13 cellular contexts compared by ENCODE assay signal in genomic region chr10:34292178-34292565, GRCh38.
"Had no signal": no experiment of that assay in that cellular context is flagged by ENCODE, and none has a peak within 500 bp of the region (broad histone marks: within the 10 kb centered on the region; RNA-seq: fewer than 3 reads in every experiment).

No MANE protein-coding gene starts in this region.

- H3K4me3 Mint-ChIP-seq: activated naive CD4-positive, alpha-beta T cell treated with anti-CD3 and anti-CD28 coated beads, Interleukin-2, amount 50 U/mL, for 24 hours had no signal

- ATAC-seq: lower lobe of right lung; naive thymus-derived CD4-positive, alpha-beta T cell; right cardiac atrium had no signal

- H3K27me3 ChIP-seq: breast epithelium had no signal

- H3K27ac Mint-ChIP-seq: activated naive CD4-positive, alpha-beta T cell treated with anti-CD3 and anti-CD28 coated beads, Interleukin-2, amount 50 U/mL, for 24 hours; naive thymus-derived CD4-positive, alpha-beta T cell had no signal

- H3K9me3 Mint-ChIP-seq: activated naive CD4-positive, alpha-beta T cell treated with anti-CD3 and anti-CD28 coated beads, Interleukin-2, amount 50 U/mL, for 24 hours had no signal

- H3K27ac ChIP-seq: breast epithelium had no signal

- H3K4me3 ChIP-seq: breast epithelium, lower lobe of right lung had no signal

- H3K4me1 ChIP-seq: breast epithelium, lower lobe of right lung had no signal

- H3K4me1 Mint-ChIP-seq: activated naive CD4-positive, alpha-beta T cell treated with anti-CD3 and anti-CD28 coated beads, Interleukin-2, amount 50 U/mL, for 24 hours had no signal

- DNase-seq: activated CD4-positive, alpha-beta T cell treated with anti-CD3 and anti-CD28 coated beads for 1 hour; effector CD4-positive, alpha-beta T cell; hippocampal formation; lower lobe of right lung; naive thymus-derived CD4-positive, alpha-beta T cell; right cardiac atrium; SIG-M5; stimulated activated CD4-positive, alpha-beta T cell treated with anti-CD3 and anti-CD28 coated beads, Interleukin-12 subunit alpha, Interleukin-12 subunit beta, amount 100 ng/mL, for 4 hours; stimulated activated naive CD4-positive, alpha-beta T cell; substantia nigra; trophoblast cell had no signal

- H3K36me3 Mint-ChIP-seq: activated naive CD4-positive, alpha-beta T cell treated with anti-CD3 and anti-CD28 coated beads, Interleukin-2, amount 50 U/mL, for 24 hours had no signal

- H3K9me3 ChIP-seq: breast epithelium, lower lobe of right lung had no signal

- H3K36me3 ChIP-seq: breast epithelium, lower lobe of right lung had no signal
